In genomic region chr1:225771661-225772322, GRCh38 we compare ENCODE assay signal across 9 cellular contexts. TPM values are rescaled to one million over a fixed set of nuclear protein-coding genes. Genes with fewer than 3 reads are reported as not detected.
A peak's percentile ranks its signal among the peaks of the same experiment; 100 is the strongest.
DNase-seq lines count a peak whose midpoint lies in the region; ATAC-seq and TF ChIP-seq lines count a peak whose summit lies in the region.
"Had no signal": no experiment of that assay in that cellular context is flagged by ENCODE, and none has a peak within 500 bp of the region (broad histone marks: within the 10 kb centered on the region; RNA-seq: fewer than 3 reads in every experiment).

No MANE protein-coding gene starts in this region.

- H3K27ac ChIP-seq in neural progenitor cell (no peak overlapping the region), uterus (peak overlapping the region; percentile 46 to 74)

- peaks cover 4 to 7% of the 10 kb centered on the region in 2 donors for H3K9me3 Mint-ChIP-seq in stimulated activated naive CD8-positive, alpha-beta T cell treated with anti-CD3 and anti-CD28 coated beads, Interleukin-15, amount 100 ng/mL, for 72 hours
- H3K9me3 Mint-ChIP-seq in chondrocyte (ENCODE audit: low read depth): no peaks in the 10 kb centered on the region
- no peaks in the 10 kb centered on the region for H3K9me3 Mint-ChIP-seq in neural progenitor cell
- H3K9me3 Mint-ChIP-seq in activated CD4-positive, alpha-beta memory T cell treated with anti-CD3 and anti-CD28 coated beads for 36 hours: no peaks in the 10 kb centered on the region

- H3K4me3 ChIP-seq in neural progenitor cell (no peak overlapping the region), uterus (no peak overlapping the region)
- H3K4me3 ChIP-seq: Peyer's patch had no signal

- no peak overlapping the region for H2AFZ ChIP-seq in neural progenitor cell (replicated peaks)

- TF ChIP-seq POLR2A in uterus (IDR thresholded peaks at IDR 0.05): no peak

- peaks cover 37% of the 10 kb centered on the region for H3F3A ChIP-seq in neural progenitor cell (ENCODE audit: low read depth)

- H3K36me3 ChIP-seq in neural progenitor cell: no peaks in the 10 kb centered on the region
- no peaks in the 10 kb centered on the region for H3K36me3 ChIP-seq in uterus
- H3K36me3 ChIP-seq: Peyer's patch had no signal

- H3K27me3 Mint-ChIP-seq in stimulated activated naive CD8-positive, alpha-beta T cell treated with anti-CD3 and anti-CD28 coated beads, Interleukin-15, amount 100 ng/mL, for 72 hours: no peaks in the 10 kb centered on the region
- H3K27me3 Mint-ChIP-seq in chondrocyte (ENCODE audit: low read depth) (no peaks in the 10 kb centered on the region), neural progenitor cell (ENCODE audit: insufficient read depth, low read depth) (peaks cover 7% of the 10 kb centered on the region)
- no peaks in the 10 kb centered on the region for H3K27me3 Mint-ChIP-seq in activated CD4-positive, alpha-beta memory T cell treated with anti-CD3 and anti-CD28 coated beads for 36 hours

- TF ChIP-seq CTCF in chondrocyte (IDR thresholded peaks at IDR 0.05) (no peak), neural progenitor cell (IDR thresholded peaks at IDR 0.05) (no peak), uterus (IDR thresholded peaks at IDR 0.05) (no peak)

- no peak overlapping the region for H3K4me3 Mint-ChIP-seq in stimulated activated naive CD8-positive, alpha-beta T cell treated with anti-CD3 and anti-CD28 coated beads, Interleukin-15, amount 100 ng/mL, for 72 hours
- H3K4me3 Mint-ChIP-seq in chondrocyte (ENCODE audit: unreplicated experiment) (no peak overlapping the region), neural progenitor cell (no peak overlapping the region)
- H3K4me3 Mint-ChIP-seq in activated CD4-positive, alpha-beta memory T cell treated with anti-CD3 and anti-CD28 coated beads for 36 hours: no peak overlapping the region

- no peaks in the 10 kb centered on the region for H3K9me3 ChIP-seq in neural progenitor cell (ENCODE audit: low read depth)
- no peaks in the 10 kb centered on the region for H3K9me3 ChIP-seq in uterus
- H3K9me3 ChIP-seq: Peyer's patch had no signal

- no peaks in the 10 kb centered on the region for H3K79me2 ChIP-seq in neural progenitor cell (ENCODE audit: low read depth)

- H3K36me3 Mint-ChIP-seq in chondrocyte (ENCODE audit: low read depth): no peaks in the 10 kb centered on the region
- peaks cover 2% of the 10 kb centered on the region for H3K36me3 Mint-ChIP-seq in neural progenitor cell
- H3K36me3 Mint-ChIP-seq in activated CD4-positive, alpha-beta memory T cell treated with anti-CD3 and anti-CD28 coated beads for 36 hours: no peaks in the 10 kb centered on the region

- intact Hi-C loops in uterus (cut with DNase I; ENCODE audit: low total_unique reads): loop anchor here (10.0 kb wide), 2 partner anchors 117 to 297 kb away; partner anchors contain the start of gene ENAH
- intact Hi-C loops in activated CD4-positive, alpha-beta memory T cell treated with anti-CD3 and anti-CD28 coated beads for 36 hours (cut with micrococcal nuclease): no loop called here

- peaks cover 6% of the 10 kb centered on the region for H3K4me1 Mint-ChIP-seq in stimulated activated naive CD8-positive, alpha-beta T cell treated with anti-CD3 and anti-CD28 coated beads, Interleukin-15, amount 100 ng/mL, for 72 hours
- H3K4me1 Mint-ChIP-seq in chondrocyte (ENCODE audit: low read depth) (peaks cover 63% of the 10 kb centered on the region), neural progenitor cell (peaks cover 54% of the 10 kb centered on the region)
- no peaks in the 10 kb centered on the region for H3K4me1 Mint-ChIP-seq in activated CD4-positive, alpha-beta memory T cell treated with anti-CD3 and anti-CD28 coated beads for 36 hours (ENCODE audit: low read depth)

- peak; percentile 13 for ATAC-seq in stimulated activated naive CD8-positive, alpha-beta T cell treated with anti-CD3 and anti-CD28 coated beads, Interleukin-15, amount 100 ng/mL, for 72 hours
- ATAC-seq in stimulated activated naive CD8-positive, alpha-beta T cell treated with anti-CD3 and anti-CD28 coated beads, Interleukin-15, Interleukin-2, amounts not matched to agents 100 U/mL and 50 U/mL, for 24 hours: no peak
- no peak for ATAC-seq in GM19455 (IDR thresholded peaks at IDR 0.05; ENCODE audit: unreplicated experiment)
- ATAC-seq in HG03175 (IDR thresholded peaks at IDR 0.05; ENCODE audit: unreplicated experiment): no peak

- POLR2A ChIA-PET in activated CD4-positive, alpha-beta memory T cell treated with anti-CD3 and anti-CD28 coated beads for 36 hours (lab: Charles Lee): no interaction called here

- H3K27me3 ChIP-seq in neural progenitor cell (no peaks in the 10 kb centered on the region), uterus (no peaks in the 10 kb centered on the region)
- H3K27me3 ChIP-seq: Peyer's patch had no signal

- no peak overlapping the region for H3K4me2 ChIP-seq in neural progenitor cell

- CTCF ChIA-PET in activated CD4-positive, alpha-beta memory T cell treated with anti-CD3 and anti-CD28 coated beads for 36 hours (lab: Charles Lee): interaction anchor here (0.6 to 1.0 kb wide), 2 partner anchors 27 to 356 kb away, joined by 3 to 4 read pairs; no protein-coding TSS in a partner anchor

- peaks cover 14% of the 10 kb centered on the region for H3K4me1 ChIP-seq in neural progenitor cell
- H3K4me1 ChIP-seq in uterus: peaks cover 0 to 3% of the 10 kb centered on the region in 2 donors

- H3K9ac ChIP-seq in neural progenitor cell: no peak overlapping the region

- no peaks in the 10 kb centered on the region for H4K20me1 ChIP-seq in neural progenitor cell (ENCODE audit: low read depth)

- DNase-seq in stimulated activated naive CD8-positive, alpha-beta T cell treated with anti-CD3 and anti-CD28 coated beads, Interleukin-15, amount 100 ng/mL, for 72 hours: no peak
- DNase-seq in stimulated activated naive CD8-positive, alpha-beta T cell treated with anti-CD3 and anti-CD28 coated beads, Interleukin-15, Interleukin-2, amounts not matched to agents 100 U/mL and 50 U/mL, for 24 hours: no peak
- DNase-seq in chondrocyte (ENCODE audit: low spot score) (no peak), neural progenitor cell (ENCODE audit: low spot score) (no peak), uterus (no peak)
- no peak for DNase-seq in activated CD4-positive, alpha-beta memory T cell treated with anti-CD3 and anti-CD28 coated beads for 36 hours

- no peak overlapping the region for H3K27ac Mint-ChIP-seq in stimulated activated naive CD8-positive, alpha-beta T cell treated with anti-CD3 and anti-CD28 coated beads, Interleukin-15, amount 100 ng/mL, for 72 hours
- peak overlapping the region; percentile 71 for H3K27ac Mint-ChIP-seq in chondrocyte (ENCODE audit: unreplicated experiment)
- peak overlapping the region; percentile 42 for H3K27ac Mint-ChIP-seq in neural progenitor cell
- H3K27ac Mint-ChIP-seq in activated CD4-positive, alpha-beta memory T cell treated with anti-CD3 and anti-CD28 coated beads for 36 hours: no peak overlapping the region

RNA-seq across cellular contexts. Expression of gene SRP9, which starts 5.8 kb away (rescaled TPM):
- total RNA-seq in chondrocyte (190 to 207 TPM (median 200 TPM) in 3 replicates), neural progenitor cell (ENCODE audit: low replicate concordance) (751 and 1,104 TPM in 2 replicates), uterus (100 to 1,000 TPM; 169 to 551 (median 202) TPM)
- total RNA-seq in activated CD4-positive, alpha-beta memory T cell treated with anti-CD3 and anti-CD28 coated beads for 36 hours: 100 to 1,000 TPM; 294 to 314 TPM

RNA-seq across cellular contexts. Expression of gene EPHX1, which starts 38.1 kb away (rescaled TPM):
- total RNA-seq in chondrocyte (61.8 to 69.1 TPM (median 67.0 TPM) in 3 replicates), neural progenitor cell (ENCODE audit: low replicate concordance) (4.3 and 5.7 TPM in 2 replicates), uterus (100 to 1,000 TPM in 1 of 4 donors, 10 to 100 TPM in 3; 51.2 to 156 (median 55.3) TPM)
- 1 to 10 TPM; 2.6 to 2.8 TPM for total RNA-seq in activated CD4-positive, alpha-beta memory T cell treated with anti-CD3 and anti-CD28 coated beads for 36 hours

Comparison
In these comparisons a context has a peak if more than half of its experiments do, and no peak if none do; other contexts are left out.
1. H3K27ac Mint-ChIP-seq: peak in chondrocyte (single experiment) and neural progenitor cell (single experiment); none in stimulated activated naive CD8-positive, alpha-beta T cell treated with anti-CD3 and anti-CD28 coated beads, Interleukin-15, amount 100 ng/mL, for 72 hours (0 of 2) and activated CD4-positive, alpha-beta memory T cell treated with anti-CD3 and anti-CD28 coated beads for 36 hours (single experiment).